ENCODE assay signal across 20 cellular contexts in genomic region chr6:33823806-33824205, GRCh38. TPM values are rescaled to one million over a fixed set of nuclear protein-coding genes. Genes with fewer than 3 reads are reported as not detected.
DNase-seq lines count a peak whose midpoint lies in the region; ATAC-seq, FAIRE-seq and TF ChIP-seq lines count a peak whose summit lies in the region.
"Had no signal": no experiment of that assay in that cellular context is flagged by ENCODE, and none has a peak within 500 bp of the region (broad histone marks: within the 10 kb centered on the region; RNA-seq: fewer than 3 reads in every experiment).

No MANE protein-coding gene starts in this region.

- peak overlapping the region; percentile 99 for H3K27ac Mint-ChIP-seq in MCF 10A (ENCODE audit: low read depth, unreplicated experiment)
- no peak overlapping the region for H3K27ac Mint-ChIP-seq in activated naive CD4-positive, alpha-beta T cell treated with anti-CD3 and anti-CD28 coated beads, Interleukin-2, amount 10 ng/mL, durations not matched to agents 7 days and 5 days
- H3K27ac Mint-ChIP-seq: CD4-positive, alpha-beta T cell; GM23338 had no signal

- H3K4me3 ChIP-seq in breast epithelium = no peak overlapping the region
- no peak overlapping the region for H3K4me3 ChIP-seq in kidney (ENCODE audit: low read length in 2 of 2)
- H3K4me3 ChIP-seq in osteoblast (ENCODE audit: insufficient read depth, low read length) = no peak overlapping the region
- H3K4me3 ChIP-seq: A549, GM23338 had no signal

- H3K9me3 ChIP-seq in breast epithelium (no peaks in the 10 kb centered on the region), kidney (ENCODE audit: control insufficient read depth in 1 of 2, low read length in 2 of 2) (no peaks in the 10 kb centered on the region), osteoblast (ENCODE audit: low read depth, low read length) (no peaks in the 10 kb centered on the region)
- H3K9me3 ChIP-seq: A549, Caco-2 had no signal

- CTCF ChIA-PET in MCF 10A (lab: Yijun Ruan, JAX) = interaction anchor here (0.7 to 0.9 kb wide), 2 partner anchors 17 to 323 kb away, joined by 3 to 4 read pairs; no protein-coding TSS in a partner anchor
- CTCF ChIA-PET in activated naive CD4-positive, alpha-beta T cell treated with anti-CD3 and anti-CD28 coated beads, Interleukin-2, amount 10 ng/mL, durations not matched to agents 7 days and 5 days (lab: Charles Lee) = no interaction called here

- intact Hi-C loops in MCF 10A (cut with micrococcal nuclease) = loop anchor here (1.0 kb wide), 1 partner anchor 203 kb away; no protein-coding TSS in a partner anchor
- intact Hi-C loops in breast epithelium (cut with DNase I; ENCODE audit: low total_unique reads) = no loop called here
- intact Hi-C loops in kidney (cut with DNase I) = no loop called here

- H3K4me1 Mint-ChIP-seq in MCF 10A (ENCODE audit: insufficient read depth, unreplicated experiment) = peaks cover 12% of the 10 kb centered on the region
- H3K4me1 Mint-ChIP-seq in activated naive CD4-positive, alpha-beta T cell treated with anti-CD3 and anti-CD28 coated beads, Interleukin-2, amount 10 ng/mL, durations not matched to agents 7 days and 5 days = peaks cover 3% of the 10 kb centered on the region

- TF ChIP-seq POLR2A in breast epithelium (IDR thresholded peaks at IDR 0.05) = no peak

- no peak overlapping the region for H3K27ac ChIP-seq in breast epithelium
- no peak overlapping the region for H3K27ac ChIP-seq in kidney (ENCODE audit: low read depth in 2 of 2, low read length in 2 of 2)
- no peak overlapping the region for H3K27ac ChIP-seq in osteoblast (ENCODE audit: low read depth, low read length)
- H3K27ac ChIP-seq: 22Rv1, C4-2B had no signal

- no TSS peak for BruUV-seq in MCF 10A (replicated peaks; lab: Mats Ljungman, UMichigan)

- no peak overlapping the region for H3K4me2 ChIP-seq in osteoblast (ENCODE audit: insufficient read depth, low read length)
- H3K4me2 ChIP-seq: GM23338 had no signal

- H3K9ac ChIP-seq in kidney (ENCODE audit: low read length in 2 of 2) = no peak overlapping the region

- POLR2A ChIA-PET in MCF 10A (lab: Yijun Ruan, JAX) = interaction anchor here (0.9 to 1.5 kb wide), 4 partner anchors 12 to 36 kb away, joined by 4 to 9 read pairs (median 6); partner anchors contain the start of gene LEMD2

- H2AFZ ChIP-seq in osteoblast (ENCODE audit: low read length) = no peak overlapping the region

- no peaks in the 10 kb centered on the region for H4K20me1 ChIP-seq in osteoblast (ENCODE audit: insufficient read depth, low read length)

- peaks cover 6% of the 10 kb centered on the region for H3K27me3 Mint-ChIP-seq in MCF 10A (ENCODE audit: insufficient read depth, unreplicated experiment)
- peaks cover 55% of the 10 kb centered on the region for H3K27me3 Mint-ChIP-seq in activated naive CD4-positive, alpha-beta T cell treated with anti-CD3 and anti-CD28 coated beads, Interleukin-2, amount 10 ng/mL, durations not matched to agents 7 days and 5 days
- H3K27me3 Mint-ChIP-seq: CD4-positive, alpha-beta T cell had no signal

- H3K4me1 ChIP-seq in breast epithelium (no peaks in the 10 kb centered on the region), kidney (ENCODE audit: control insufficient read depth in 1 of 2, insufficient read depth in 1 of 2, low read depth in 1 of 2, low read length in 2 of 2) (peaks cover 3 to 9% of the 10 kb centered on the region in 2 donors), osteoblast (ENCODE audit: insufficient read depth, low read length) (peaks cover 14% of the 10 kb centered on the region)
- H3K4me1 ChIP-seq: A549 had no signal

- H3K36me3 ChIP-seq in breast epithelium (no peaks in the 10 kb centered on the region), kidney (ENCODE audit: control insufficient read depth in 1 of 2, insufficient read depth in 2 of 2, low read length in 2 of 2) (no peaks in the 10 kb centered on the region), osteoblast (ENCODE audit: insufficient read depth, low read length) (no peaks in the 10 kb centered on the region)

- no peak for TF ChIP-seq CTCF in MCF 10A (IDR thresholded peaks at IDR 0.05; ENCODE audit: unreplicated experiment)
- TF ChIP-seq CTCF in breast epithelium (IDR thresholded peaks at IDR 0.05) = no peak
- no peak for TF ChIP-seq CTCF in kidney (IDR thresholded peaks at IDR 0.05; ENCODE audit: borderline replicate concordance, extremely low read depth, insufficient read depth)
- no peak for TF ChIP-seq CTCF in osteoblast (IDR thresholded peaks at IDR 0.05; ENCODE audit: extremely low read depth, low read depth, low read length)

- DNase-seq in MCF 10A (ENCODE audit: unreplicated experiment) (no peak), breast epithelium (ENCODE audit: low spot score in 2 of 2) (no peak), kidney (peak; percentile 50), osteoblast (ENCODE audit: insufficient read length, low spot score, missing footprints) (peak; percentile 17)
- no peak for DNase-seq in activated CD4-positive, alpha-beta T cell treated with anti-CD3 and anti-CD28 coated beads for 1 hour
- no peak for DNase-seq in activated naive CD4-positive, alpha-beta T cell treated with anti-CD3 and anti-CD28 coated beads, Interleukin-2, amount 10 ng/mL, durations not matched to agents 7 days and 5 days
- DNase-seq: AML-193; Caco-2; CD4-positive, alpha-beta T cell had no signal

- H3K79me2 ChIP-seq in osteoblast (ENCODE audit: insufficient read depth, low read length) = no peaks in the 10 kb centered on the region

- FAIRE-seq in kidney (lab: Jason Lieb, UNC) = no peak
- FAIRE-seq: A549, D721Med, GM12891, HTR-8/SVneo had no signal

- no peaks in the 10 kb centered on the region for H3K9me3 Mint-ChIP-seq in MCF 10A (ENCODE audit: unreplicated experiment)
- no peaks in the 10 kb centered on the region for H3K9me3 Mint-ChIP-seq in activated naive CD4-positive, alpha-beta T cell treated with anti-CD3 and anti-CD28 coated beads, Interleukin-2, amount 10 ng/mL, durations not matched to agents 7 days and 5 days
- H3K9me3 Mint-ChIP-seq: CD4-positive, alpha-beta T cell; GM23338 had no signal

- H3K36me3 Mint-ChIP-seq in MCF 10A (ENCODE audit: insufficient read depth, unreplicated experiment) = peaks cover 5% of the 10 kb centered on the region
- H3K36me3 Mint-ChIP-seq in activated naive CD4-positive, alpha-beta T cell treated with anti-CD3 and anti-CD28 coated beads, Interleukin-2, amount 10 ng/mL, durations not matched to agents 7 days and 5 days = no peaks in the 10 kb centered on the region

- H3K27me3 ChIP-seq in breast epithelium (no peaks in the 10 kb centered on the region), osteoblast (ENCODE audit: insufficient read depth, low read length) (peaks cover 14% of the 10 kb centered on the region)

- no peak for ATAC-seq in GM21423 (IDR thresholded peaks at IDR 0.05; ENCODE audit: unreplicated experiment)

- no peak overlapping the region for H3K4me3 Mint-ChIP-seq in MCF 10A (ENCODE audit: unreplicated experiment)
- no peak overlapping the region for H3K4me3 Mint-ChIP-seq in activated naive CD4-positive, alpha-beta T cell treated with anti-CD3 and anti-CD28 coated beads, Interleukin-2, amount 10 ng/mL, durations not matched to agents 7 days and 5 days
- H3K4me3 Mint-ChIP-seq: CD4-positive, alpha-beta T cell; GM23338 had no signal

RNA-seq across cellular contexts. Expression of gene MLN, which starts 20.0 kb away (rescaled TPM):
- not detected in 2 replicates for total RNA-seq in MCF 10A (2022)
- total RNA-seq in breast epithelium = not detected
- not detected for total RNA-seq in kidney
- polyA plus RNA-seq in kidney (ENCODE audit: insufficient read depth, low read depth, low replicate concordance) = not detected
- total RNA-seq in osteoblast = not detected in 2 replicates
- total RNA-seq: Caco-2; CD4-positive, alpha-beta T cell; GM23338; H7; IMR-90 had no signal
- polyA plus RNA-seq: A549, BJ, GM23338, IMR-90 had no signal

RNA-seq across cellular contexts. Expression of gene LEMD2, which starts 34.9 kb away (rescaled TPM):
- total RNA-seq in MCF 10A (2022) (70.5 and 79.2 TPM in 2 replicates), breast epithelium (10 to 100 TPM; 42.2 to 69.1 (median 59.0) TPM), kidney (57.1 TPM), osteoblast (47.4 and 49.2 TPM in 2 replicates)
- polyA plus RNA-seq in kidney (ENCODE audit: insufficient read depth, low read depth, low replicate concordance) = 36.4 TPM

Comparison
In these comparisons a context has a peak if more than half of its experiments do, and no peak if none do; other contexts are left out.
1. DNase-seq: peak in kidney (single experiment) and osteoblast (single experiment); none in MCF 10A (single experiment), breast epithelium (0 of 2), activated CD4-positive, alpha-beta T cell treated with anti-CD3 and anti-CD28 coated beads for 1 hour (single experiment) and activated naive CD4-positive, alpha-beta T cell treated with anti-CD3 and anti-CD28 coated beads, Interleukin-2, amount 10 ng/mL, durations not matched to agents 7 days and 5 days (single experiment).